Comparison of ENCODE assay signal across 8 cellular contexts in the genomic region with DNA sequence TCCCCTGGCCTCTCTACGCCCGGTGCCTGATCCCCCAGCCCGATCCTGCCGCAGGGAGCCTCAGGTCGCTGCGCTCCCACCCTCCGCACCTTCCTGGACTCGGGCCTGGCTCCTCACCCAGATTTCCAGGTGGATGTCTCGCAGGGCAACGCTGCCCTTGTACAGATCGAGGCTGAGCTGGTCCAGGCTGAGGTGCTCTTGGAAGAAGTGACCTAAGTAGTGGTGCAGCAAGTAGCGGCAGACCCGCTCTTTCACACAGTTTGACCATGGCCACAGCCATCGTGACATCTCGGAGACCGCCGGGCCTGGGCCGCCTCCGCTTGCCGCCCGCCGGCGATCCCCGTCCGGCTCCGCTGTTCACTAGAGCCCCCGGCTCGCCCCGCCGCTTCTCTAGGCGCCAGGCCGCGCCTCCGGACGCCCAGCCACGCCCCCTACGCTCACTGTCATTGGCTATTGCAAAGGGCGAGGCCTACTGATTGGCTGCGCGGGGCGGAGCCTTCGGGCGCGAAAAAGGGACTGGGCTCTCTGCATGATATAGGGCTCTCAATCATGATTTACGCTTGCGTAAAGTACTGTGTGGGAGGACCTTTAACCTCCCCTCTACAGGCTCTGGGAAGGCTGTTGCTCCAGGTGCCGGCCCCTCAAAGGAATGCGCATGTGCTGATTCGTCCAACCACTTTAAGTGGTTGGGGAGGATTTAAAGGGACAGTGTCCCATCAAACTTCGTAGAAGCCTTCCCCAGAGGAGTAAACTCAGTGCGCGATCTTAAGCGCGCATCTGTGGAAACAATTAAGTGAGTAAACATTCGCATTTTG. TPM values are rescaled to one million over a fixed set of nuclear protein-coding genes. Genes with fewer than 3 reads are reported as not detected.
A peak's percentile ranks its signal among the peaks of the same experiment; 100 is the strongest.
DNase-seq lines count a peak whose midpoint lies in the region; ATAC-seq and TF ChIP-seq lines count a peak whose summit lies in the region.

A gene (minus strand): TSS at position 362 of the 815 bp plus-strand sequence. CDS start 74 bp downstream, at position 288.

- TF ChIP-seq CTCF in SK-N-SH (IDR thresholded peaks at IDR 0.05) = no peak

- CTCF ChIA-PET in SK-N-SH (lab: Yijun Ruan, JAX) = interaction anchor here (0.6 to 2.5 kb wide), 5 partner anchors 15 to 613 kb away, joined by 3 to 8 read pairs (median 3); a partner anchor contains a TSS

- POLR2A ChIA-PET in SK-N-SH (lab: Yijun Ruan, JAX) = no interaction called here

- TF ChIP-seq RAD21 in SK-N-SH (IDR thresholded peaks at IDR 0.05; ENCODE audit: low read length) = no peak

- peak within 1 kb of the TSS; percentile 58 to 77 for H3K27ac ChIP-seq in SK-N-SH (ENCODE audit: low read depth in 2 of 2, low read length in 1 of 2)

- DNase-seq in GM04504 (ENCODE audit: low read depth) (peak; percentile 99), NCI-H1048 (lab: John Stamatoyannopoulos, UW) (peak; percentile 96), SK-N-SH (peak; percentile 97), germinal center (ENCODE audit: low spot score) (peak; percentile 98), non-pigmented ciliary epithelial cell (ENCODE audit: low read depth) (peak; percentile 99), superior temporal gyrus (ENCODE audit: extremely low spot score) (peak; percentile 100)
- peak; percentile 99 for DNase-seq in activated naive CD4-positive, alpha-beta T cell treated with anti-CD3 and anti-CD28 coated beads, Interleukin-2, amount 50 U/mL, for 16 hours

- TF ChIP-seq EP300 in SK-N-SH (IDR thresholded peaks at IDR 0.05; ENCODE audit: borderline replicate concordance in 1 of 2, low read depth in 1 of 2, low read length in 1 of 2) = no peak

- no peaks in the 10 kb centered on the region for H3K27me3 ChIP-seq in SK-N-SH (ENCODE audit: insufficient read depth)

- no peaks in the 10 kb centered on the region for H3K9me2 ChIP-seq in SK-N-SH

- peak; percentile 94 for ATAC-seq in HG02571 (IDR thresholded peaks at IDR 0.05; ENCODE audit: unreplicated experiment)

- H3K4me3 ChIP-seq in SK-N-SH (ENCODE audit: low read depth in 2 of 2, low read length in 1 of 2) = peak within 1 kb of the TSS; percentile 91 to 96

- 1% methylated on average over 18 of the region's 55 CpGs for WGBS in SK-N-SH (ENCODE audit: low lambda C conversion rate)

- peak within 1 kb of the TSS; percentile 98 for H3K4me2 ChIP-seq in SK-N-SH

- H3K79me2 ChIP-seq in SK-N-SH (ENCODE audit: insufficient read depth) = peaks cover 16% of the 10 kb centered on the region; the same call in 1 of the 2 replicates

- peak within 1 kb of the TSS; percentile 92 for H3K9ac ChIP-seq in SK-N-SH

- peaks cover 0 to 17% of the 10 kb centered on the region in 2 experiments for H3K36me3 ChIP-seq in SK-N-SH (replicated peaks in 1 of 2; ENCODE audit: control insufficient read depth in 1 of 2, insufficient read depth in 2 of 2, low read length in 1 of 2)

- no peaks in the 10 kb centered on the region for H3K9me3 ChIP-seq in SK-N-SH

- no peaks in the 10 kb centered on the region for H4K20me1 ChIP-seq in SK-N-SH (ENCODE audit: insufficient read depth)

- peaks cover 8 to 15% of the 10 kb centered on the region in 2 experiments; a peak in 3 of 4 replicates for H3K4me1 ChIP-seq in SK-N-SH (ENCODE audit: control insufficient read depth in 1 of 2, insufficient read depth in 2 of 2, low read depth in 1 of 2, low read length in 1 of 2)

- H2AFZ ChIP-seq in SK-N-SH (ENCODE audit: low read depth) = peak within 1 kb of the TSS; percentile 94

- H3F3A ChIP-seq in SK-N-SH (replicated peaks; ENCODE audit: insufficient read depth) = no peaks in the 10 kb centered on the region

TF ChIP-seq in SK-N-SH, 30 proteins besides CTCF, POLR2A, EP300 and RAD21 (continues in another document):
- TF ChIP-seq, protein P1, sequence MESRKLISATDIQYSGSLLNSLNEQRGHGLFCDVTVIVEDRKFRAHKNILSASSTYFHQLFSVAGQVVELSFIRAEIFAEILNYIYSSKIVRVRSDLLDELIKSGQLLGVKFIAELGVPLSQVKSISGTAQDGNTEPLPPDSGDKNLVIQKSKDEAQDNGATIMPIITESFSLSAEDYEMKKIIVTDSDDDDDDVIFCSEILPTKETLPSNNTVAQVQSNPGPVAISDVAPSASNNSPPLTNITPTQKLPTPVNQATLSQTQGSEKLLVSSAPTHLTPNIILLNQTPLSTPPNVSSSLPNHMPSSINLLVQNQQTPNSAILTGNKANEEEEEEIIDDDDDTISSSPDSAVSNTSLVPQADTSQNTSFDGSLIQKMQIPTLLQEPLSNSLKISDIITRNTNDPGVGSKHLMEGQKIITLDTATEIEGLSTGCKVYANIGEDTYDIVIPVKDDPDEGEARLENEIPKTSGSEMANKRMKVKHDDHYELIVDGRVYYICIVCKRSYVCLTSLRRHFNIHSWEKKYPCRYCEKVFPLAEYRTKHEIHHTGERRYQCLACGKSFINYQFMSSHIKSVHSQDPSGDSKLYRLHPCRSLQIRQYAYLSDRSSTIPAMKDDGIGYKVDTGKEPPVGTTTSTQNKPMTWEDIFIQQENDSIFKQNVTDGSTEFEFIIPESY (IDR thresholded peaks at IDR 0.05; ENCODE audit: borderline replicate concordance, low read depth) = no peak
- TF ChIP-seq SMC3 (IDR thresholded peaks at IDR 0.05; ENCODE audit: low read depth, low read length) (no peak), GATA2 (CRISPR knock-in tag; IDR thresholded peaks at IDR 0.05) (no peak), FOSL2 (IDR thresholded peaks at IDR 0.05; ENCODE audit: borderline replicate concordance, low read depth) (no peak), SIN3A (IDR thresholded peaks at IDR 0.05; ENCODE audit: borderline replicate concordance, low read depth, low read length) (peak; percentile 57; the same call in 1 of the 2 replicates), TAF1 (IDR thresholded peaks at IDR 0.05; ENCODE audit: borderline replicate concordance, low read depth, low read length) (peak; percentile 88), ELF1 (IDR thresholded peaks at IDR 0.05) (no peak), MXI1 (IDR thresholded peaks at IDR 0.05; ENCODE audit: low read depth, low read length) (peak; percentile 100), POLR2AphosphoS5 (IDR thresholded peaks at IDR 0.05; ENCODE audit: low read depth, low read length) (peak; percentile 47; the same call in 1 of the 2 replicates), EZH2phosphoT487 (IDR thresholded peaks at IDR 0.05; ENCODE audit: borderline replicate concordance, low read depth) (no peak), TEAD4 (IDR thresholded peaks at IDR 0.05; ENCODE audit: borderline replicate concordance, insufficient read depth) (no peak), RFX5 (IDR thresholded peaks at IDR 0.05; ENCODE audit: low read length) (peak; percentile 77), NRF1 (IDR thresholded peaks at IDR 0.05; ENCODE audit: low read depth, low read length) (peak; percentile 74), FOXM1 (IDR thresholded peaks at IDR 0.05; ENCODE audit: low read depth) (no peak), YY1 (IDR thresholded peaks at IDR 0.05; ENCODE audit: low read depth) (0 out of 2 replicates have a peak, but pooled peaks have one; percentile 36)
- TF ChIP-seq, protein P2, sequence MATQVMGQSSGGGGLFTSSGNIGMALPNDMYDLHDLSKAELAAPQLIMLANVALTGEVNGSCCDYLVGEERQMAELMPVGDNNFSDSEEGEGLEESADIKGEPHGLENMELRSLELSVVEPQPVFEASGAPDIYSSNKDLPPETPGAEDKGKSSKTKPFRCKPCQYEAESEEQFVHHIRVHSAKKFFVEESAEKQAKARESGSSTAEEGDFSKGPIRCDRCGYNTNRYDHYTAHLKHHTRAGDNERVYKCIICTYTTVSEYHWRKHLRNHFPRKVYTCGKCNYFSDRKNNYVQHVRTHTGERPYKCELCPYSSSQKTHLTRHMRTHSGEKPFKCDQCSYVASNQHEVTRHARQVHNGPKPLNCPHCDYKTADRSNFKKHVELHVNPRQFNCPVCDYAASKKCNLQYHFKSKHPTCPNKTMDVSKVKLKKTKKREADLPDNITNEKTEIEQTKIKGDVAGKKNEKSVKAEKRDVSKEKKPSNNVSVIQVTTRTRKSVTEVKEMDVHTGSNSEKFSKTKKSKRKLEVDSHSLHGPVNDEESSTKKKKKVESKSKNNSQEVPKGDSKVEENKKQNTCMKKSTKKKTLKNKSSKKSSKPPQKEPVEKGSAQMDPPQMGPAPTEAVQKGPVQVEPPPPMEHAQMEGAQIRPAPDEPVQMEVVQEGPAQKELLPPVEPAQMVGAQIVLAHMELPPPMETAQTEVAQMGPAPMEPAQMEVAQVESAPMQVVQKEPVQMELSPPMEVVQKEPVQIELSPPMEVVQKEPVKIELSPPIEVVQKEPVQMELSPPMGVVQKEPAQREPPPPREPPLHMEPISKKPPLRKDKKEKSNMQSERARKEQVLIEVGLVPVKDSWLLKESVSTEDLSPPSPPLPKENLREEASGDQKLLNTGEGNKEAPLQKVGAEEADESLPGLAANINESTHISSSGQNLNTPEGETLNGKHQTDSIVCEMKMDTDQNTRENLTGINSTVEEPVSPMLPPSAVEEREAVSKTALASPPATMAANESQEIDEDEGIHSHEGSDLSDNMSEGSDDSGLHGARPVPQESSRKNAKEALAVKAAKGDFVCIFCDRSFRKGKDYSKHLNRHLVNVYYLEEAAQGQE (IDR thresholded peaks at IDR 0.05; ENCODE audit: low read depth, low read length) = no peak
- TF ChIP-seq, protein P3, sequence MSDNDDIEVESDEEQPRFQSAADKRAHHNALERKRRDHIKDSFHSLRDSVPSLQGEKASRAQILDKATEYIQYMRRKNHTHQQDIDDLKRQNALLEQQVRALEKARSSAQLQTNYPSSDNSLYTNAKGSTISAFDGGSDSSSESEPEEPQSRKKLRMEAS (IDR thresholded peaks at IDR 0.05; ENCODE audit: low read depth) = peak; percentile 65
- TF ChIP-seq, protein P4, sequence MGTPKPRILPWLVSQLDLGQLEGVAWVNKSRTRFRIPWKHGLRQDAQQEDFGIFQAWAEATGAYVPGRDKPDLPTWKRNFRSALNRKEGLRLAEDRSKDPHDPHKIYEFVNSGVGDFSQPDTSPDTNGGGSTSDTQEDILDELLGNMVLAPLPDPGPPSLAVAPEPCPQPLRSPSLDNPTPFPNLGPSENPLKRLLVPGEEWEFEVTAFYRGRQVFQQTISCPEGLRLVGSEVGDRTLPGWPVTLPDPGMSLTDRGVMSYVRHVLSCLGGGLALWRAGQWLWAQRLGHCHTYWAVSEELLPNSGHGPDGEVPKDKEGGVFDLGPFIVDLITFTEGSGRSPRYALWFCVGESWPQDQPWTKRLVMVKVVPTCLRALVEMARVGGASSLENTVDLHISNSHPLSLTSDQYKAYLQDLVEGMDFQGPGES (IDR thresholded peaks at IDR 0.05; ENCODE audit: low read depth, low read length) = peak; percentile 31; the same call in 1 of the 2 replicates

RNA-seq across cellular contexts. Expression of the gene that starts here (rescaled TPM):
- 6.2 and 7.1 TPM in 2 replicates for polyA plus RNA-seq in SK-N-SH (2012; rRNA removed)
- 1.7 and 3.1 TPM in 2 replicates for polyA plus RNA-seq in SK-N-SH (2012; cell fraction: cytosol; rRNA removed)
- 21.7 and 27.5 TPM in 2 replicates for polyA plus RNA-seq in SK-N-SH (2012; cell fraction: nucleus; rRNA removed)

Comparison
In these comparisons a context has a peak if more than half of its experiments do, and no peak if none do; other contexts are left out.
1. Peak in every context shown above with its lines: DNase-seq, ATAC-seq, H3K4me3 ChIP-seq and H3K27ac ChIP-seq.